Comparison of ENCODE assay signal across 9 cellular contexts in genomic region chr2:28413152-28413895, GRCh38. TPM values are rescaled to one million over a fixed set of nuclear protein-coding genes. Genes with fewer than 3 reads are reported as not detected.
A peak's percentile ranks its signal among the peaks of the same experiment; 100 is the strongest.
DNase-seq lines count a peak whose midpoint lies in the region; ATAC-seq and TF ChIP-seq lines count a peak whose summit lies in the region.
"Had no signal": no experiment of that assay in that cellular context is flagged by ENCODE, and none has a peak within 500 bp of the region (broad histone marks: within the 10 kb centered on the region; RNA-seq: fewer than 3 reads in every experiment).

No MANE protein-coding gene starts in this region.

- CTCF ChIA-PET in SK-N-SH (lab: Yijun Ruan, JAX), result interaction anchor here (0.7 to 3.5 kb wide), 11 partner anchors 10 to 710 kb away, joined by 3 to 15 read pairs (median 4); no protein-coding TSS in a partner anchor
- CTCF ChIA-PET in PC-3 (lab: Charles Lee), result no interaction called here

- TF ChIP-seq CTCF in SK-N-SH (IDR thresholded peaks at IDR 0.05) (no peak; the same call in 1 of the 2 replicates), PC-3 (conservative IDR thresholded peaks at IDR 0.05; ENCODE audit: low read depth, low read length) (peak; percentile 40), tibial nerve (IDR thresholded peaks at IDR 0.05) (peak in 1 of 5 experiments; percentile 26)

- H3K27me3 ChIP-seq in SK-N-SH (ENCODE audit: insufficient read depth) (no peaks in the 10 kb centered on the region), PC-3 (ENCODE audit: low read length) (no peaks in the 10 kb centered on the region), skeletal muscle tissue (ENCODE audit: control insufficient read depth in 3 of 3, insufficient read depth in 3 of 3, low read length in 3 of 3) (no peaks in the 10 kb centered on the region), tibial nerve (no peaks in the 10 kb centered on the region)

- 90% methylated on average over 18 of the region's 20 CpGs for WGBS in SK-N-SH (ENCODE audit: low lambda C conversion rate)
- WGBS in tibial nerve, 2 donors, result 75% methylated on average over 16 to 20 of the region's 20 CpGs

- no peak overlapping the region for H3K4me2 ChIP-seq in SK-N-SH
- no peak overlapping the region for H3K4me2 ChIP-seq in PC-3 (ENCODE audit: low read length)

- no TSS peak for BruUV-seq in PC-3 (replicated peaks; lab: Mats Ljungman, UMichigan)

- intact Hi-C loops in PC-3 (cut with micrococcal nuclease), result no loop called here

- TF ChIP-seq POLR2A in tibial nerve (IDR thresholded peaks at IDR 0.05), result no peak

- H3K27ac ChIP-seq in SK-N-SH (ENCODE audit: low read depth in 2 of 2, low read length in 1 of 2) (no peak overlapping the region), PC-3 (ENCODE audit: low read length) (no peak overlapping the region), skeletal muscle tissue (ENCODE audit: low read depth, low read length) (peak overlapping the region; percentile 90), tibial nerve (peak overlapping the region in 1 of 4 donors; percentile 9)
- H3K27ac ChIP-seq: epithelial cell of prostate had no signal

- no peak for TF ChIP-seq RAD21 in SK-N-SH (IDR thresholded peaks at IDR 0.05; ENCODE audit: low read length)

- no peaks in the 10 kb centered on the region for H3K9me3 ChIP-seq in SK-N-SH
- no peaks in the 10 kb centered on the region for H3K9me3 ChIP-seq in PC-3 (ENCODE audit: low read length)
- no peaks in the 10 kb centered on the region for H3K9me3 ChIP-seq in skeletal muscle tissue (ENCODE audit: control insufficient read depth in 3 of 3, low read length in 3 of 3)
- H3K9me3 ChIP-seq in tibial nerve, result no peaks in the 10 kb centered on the region

- no peak overlapping the region for H3K9ac ChIP-seq in SK-N-SH
- no peak overlapping the region for H3K9ac ChIP-seq in PC-3 (ENCODE audit: low read length)
- peak overlapping the region; percentile 52 to 72 (median 59) for H3K9ac ChIP-seq in skeletal muscle tissue (ENCODE audit: low read depth in 1 of 3, low read length in 3 of 3)

- H3K4me1 ChIP-seq in SK-N-SH (ENCODE audit: control insufficient read depth in 1 of 2, insufficient read depth in 2 of 2, low read depth in 1 of 2, low read length in 1 of 2) (0 out of 4 replicates have a peak, but pooled peaks cover 0 to 5% of the 10 kb centered on the region in 2 experiments), PC-3 (ENCODE audit: insufficient read depth, low read length) (no peaks in the 10 kb centered on the region), skeletal muscle tissue (ENCODE audit: control insufficient read depth in 3 of 3, insufficient read depth in 3 of 3, low read length in 3 of 3) (peaks cover 35 to 37% (median 37%) of the 10 kb centered on the region in 3 donors), tibial nerve (peaks cover 0 to 48% (median 11%) of the 10 kb centered on the region in 4 donors)

- H3K4me3 ChIP-seq in SK-N-SH (ENCODE audit: low read depth in 2 of 2, low read length in 1 of 2), result no peak overlapping the region
- H3K4me3 ChIP-seq in PC-3 (ENCODE audit: low read length), result no peak overlapping the region
- H3K4me3 ChIP-seq in skeletal muscle tissue (ENCODE audit: low read length in 3 of 3), result peak overlapping the region in 1 of 3 donors; percentile 4
- no peak overlapping the region for H3K4me3 ChIP-seq in tibial nerve

- H3K36me3 ChIP-seq in SK-N-SH (replicated peaks in 1 of 2; ENCODE audit: control insufficient read depth in 1 of 2, insufficient read depth in 2 of 2, low read length in 1 of 2) (peaks cover 39 to 54% of the 10 kb centered on the region in 2 experiments), PC-3 (ENCODE audit: low read depth, low read length) (peaks cover 59% of the 10 kb centered on the region), skeletal muscle tissue (ENCODE audit: control insufficient read depth in 3 of 3, insufficient read depth in 3 of 3, low read length in 3 of 3) (peaks cover 52 to 57% (median 55%) of the 10 kb centered on the region in 3 donors), tibial nerve (peaks cover 9 to 90% (median 20%) of the 10 kb centered on the region in 3 donors)

- no peaks in the 10 kb centered on the region for H3K9me2 ChIP-seq in SK-N-SH
- H3K9me2 ChIP-seq in PC-3 (replicated peaks; ENCODE audit: low read length), result no peaks in the 10 kb centered on the region

- TF ChIP-seq EP300 in SK-N-SH (IDR thresholded peaks at IDR 0.05; ENCODE audit: borderline replicate concordance in 1 of 2, low read depth in 1 of 2, low read length in 1 of 2) (no peak), tibial nerve (IDR thresholded peaks at IDR 0.05) (peak in 1 of 2 donors; percentile 92)

- ATAC-seq in SK-N-SH treated with all-trans-retinoic acid at 6 μM for 48 hours (peak; percentile 10; the same call in 2 of the 3 replicates), PC-3 (peak; percentile 31; the same call in 1 of the 2 replicates), GM21737 (IDR thresholded peaks at IDR 0.05; ENCODE audit: unreplicated experiment) (no peak)

- H2AFZ ChIP-seq in SK-N-SH (ENCODE audit: low read depth) (no peak overlapping the region), PC-3 (ENCODE audit: low read length) (no peak overlapping the region)

- H4K20me1 ChIP-seq in SK-N-SH (ENCODE audit: insufficient read depth) (peaks cover 37% of the 10 kb centered on the region; the same call in 1 of the 2 replicates), PC-3 (ENCODE audit: low read length) (peaks cover 5% of the 10 kb centered on the region)

- H3F3A ChIP-seq in SK-N-SH (replicated peaks; ENCODE audit: insufficient read depth) (peaks cover 24% of the 10 kb centered on the region), PC-3 (ENCODE audit: low read length, unreplicated experiment) (peaks cover 5% of the 10 kb centered on the region)

- DNase-seq in SK-N-SH, result no peak
- DNase-seq in PC-3, result no peak
- DNase-seq in glomerular visceral epithelial cell (ENCODE audit: extremely low spot score), result peak; percentile 65
- no peak for DNase-seq in tibial nerve (ENCODE audit: low spot score in 2 of 2)
- no peak for DNase-seq in CD1c-positive myeloid dendritic cell (ENCODE audit: extremely low spot score)

- POLR2A ChIA-PET in SK-N-SH (lab: Yijun Ruan, JAX) (interaction anchor here (0.6 kb wide), 1 partner anchor 552 kb away, joined by 3 read pairs; no protein-coding TSS in a partner anchor), PC-3 (lab: Charles Lee; ENCODE audit: unreplicated experiment) (no interaction called here)

- H3K79me2 ChIP-seq in SK-N-SH (ENCODE audit: insufficient read depth) (peaks cover 49% of the 10 kb centered on the region), PC-3 (ENCODE audit: low read length) (0 out of 2 replicates have a peak, but pooled peaks cover 3% of the 10 kb centered on the region)

TF ChIP-seq in SK-N-SH treated with all-trans-retinoic acid at 6 μM for 48 hours, 23 proteins besides CTCF, POLR2A, EP300 and RAD21 (continues in another document):
- TF ChIP-seq RARB (CRISPR knock-in tag; IDR thresholded peaks at IDR 0.05), result no peak
- TF ChIP-seq CSDC2 (CRISPR knock-in tag; IDR thresholded peaks at IDR 0.05), result no peak
- TF ChIP-seq ZNF70 (CRISPR knock-in tag; IDR thresholded peaks at IDR 0.05), result no peak
- TF ChIP-seq POU6F1 (CRISPR knock-in tag; IDR thresholded peaks at IDR 0.05; ENCODE audit: borderline replicate concordance, low read depth), result no peak
- TF ChIP-seq ZC3H10 (CRISPR knock-in tag; IDR thresholded peaks at IDR 0.05), result no peak

TF ChIP-seq in SK-N-SH, 30 proteins besides CTCF, POLR2A, EP300 and RAD21 (continues in another document):
- TF ChIP-seq TEAD4 (IDR thresholded peaks at IDR 0.05; ENCODE audit: borderline replicate concordance, insufficient read depth) (no peak), TAF1 (IDR thresholded peaks at IDR 0.05; ENCODE audit: borderline replicate concordance, low read depth, low read length) (no peak), IRF3 (IDR thresholded peaks at IDR 0.05; ENCODE audit: low read depth, low read length) (no peak), USF2 (IDR thresholded peaks at IDR 0.05; ENCODE audit: borderline replicate concordance, low read depth, low read length) (no peak), YY1 (IDR thresholded peaks at IDR 0.05; ENCODE audit: low read depth) (no peak), JUND (IDR thresholded peaks at IDR 0.05) (no peak), RXRA (IDR thresholded peaks at IDR 0.05; ENCODE audit: borderline replicate concordance, low read depth) (no peak), MXI1 (IDR thresholded peaks at IDR 0.05; ENCODE audit: low read depth, low read length) (no peak)

RNA-seq across cellular contexts. Expression of gene FOSL2, which starts 20.7 kb away (rescaled TPM):
- 30.1 and 41.7 TPM in 2 replicates for polyA plus RNA-seq in SK-N-SH (2012; rRNA removed)
- polyA plus RNA-seq in SK-N-SH (2012; cell fraction: cytosol; rRNA removed), result 20.1 and 23.0 TPM in 2 replicates
- 50.5 and 72.9 TPM in 2 replicates for polyA plus RNA-seq in SK-N-SH (2012; cell fraction: nucleus; rRNA removed)
- 34.2 and 46.8 TPM in 2 replicates for total RNA-seq in PC-3 (2014; rRNA removed)
- total RNA-seq in skeletal muscle tissue, result 10.4 TPM
- total RNA-seq in tibial nerve, result 100 to 1,000 TPM; 141 to 207 (median 190) TPM

Comparison
In these comparisons a context has a peak if more than half of its experiments do, and no peak if none do; other contexts are left out.
1. H3K9ac ChIP-seq: peak in skeletal muscle tissue (3 of 3); none in SK-N-SH (single experiment) and PC-3 (single experiment).